ENCODE assay signal across 3 cellular contexts in the genomic region with DNA sequence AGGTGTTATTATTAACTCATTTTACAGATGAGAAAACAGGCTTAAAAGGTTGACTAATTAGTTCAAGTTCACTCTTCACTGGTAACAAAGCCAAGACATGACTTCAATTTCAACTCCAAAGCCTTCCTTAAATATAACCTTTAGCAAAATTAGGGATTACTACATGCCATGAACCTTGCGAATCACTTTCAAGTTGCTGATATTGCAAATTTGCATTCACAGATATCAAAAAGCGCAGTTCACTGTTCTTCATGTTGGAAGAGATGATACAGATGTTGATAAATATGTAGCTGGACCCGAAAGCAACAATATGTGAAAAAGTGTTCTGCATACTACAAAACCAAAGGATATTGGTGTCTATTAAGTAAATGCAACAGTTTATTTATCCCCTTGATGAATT.
TF ChIP-seq lines count a peak whose summit lies in the region.

No MANE protein-coding gene starts in this region.

TF ChIP-seq in A549, 52 proteins besides CTCF, POLR2A, EP300 and RAD21 (continued from another document):
- TF ChIP-seq CBX8 (IDR thresholded peaks at IDR 0.05): no peak

TF ChIP-seq in IMR-90, 13 proteins besides CTCF, POLR2A, EP300 and RAD21 (continued from another document):
- no peak for TF ChIP-seq RFX5 (IDR thresholded peaks at IDR 0.05; ENCODE audit: low read depth, low read length)
- no peak for TF ChIP-seq SMC3 (IDR thresholded peaks at IDR 0.05; ENCODE audit: low read depth, low read length)
- TF ChIP-seq MAFK (IDR thresholded peaks at IDR 0.05; ENCODE audit: low read depth, low read length): peak; percentile 81
- no peak for TF ChIP-seq RCOR1 (IDR thresholded peaks at IDR 0.05; ENCODE audit: insufficient replicate concordance, low read length)
- TF ChIP-seq MXI1 (IDR thresholded peaks at IDR 0.05; ENCODE audit: borderline replicate concordance, low read depth, low read length): no peak

TF ChIP-seq in K562, 482 proteins besides CTCF, POLR2A, EP300 and RAD21:
- TF ChIP-seq TAF9B (IDR thresholded peaks at IDR 0.05; ENCODE audit: partially characterized antibody) (no peak), YBX1 (IDR thresholded peaks at IDR 0.05) (no peak), NR2F6 (CRISPR knock-in tag; IDR thresholded peaks at IDR 0.05) (no peak), TEAD4 (IDR thresholded peaks at IDR 0.05; ENCODE audit: low read length) (no peak), TEAD4 (CRISPR knock-in tag; IDR thresholded peaks at IDR 0.05; ENCODE audit: borderline replicate concordance) (no peak), ZNF3 (CRISPR knock-in tag; IDR thresholded peaks at IDR 0.05) (no peak), MEF2D (tag; conservative IDR thresholded peaks at IDR 0.05; ENCODE audit: low read depth) (no peak), ZSCAN29 (IDR thresholded peaks at IDR 0.05) (no peak), ZNF23 (CRISPR knock-in tag; IDR thresholded peaks at IDR 0.05) (no peak), STAT5B (CRISPR knock-in tag; IDR thresholded peaks at IDR 0.05) (no peak), C11orf30 (IDR thresholded peaks at IDR 0.05; ENCODE audit: low read depth) (peak; percentile 31; the same call in 1 of the 2 replicates), TBL1XR1 (IDR thresholded peaks at IDR 0.05; ENCODE audit: low read length in 2 of 2) (no peak), GATA2 (CRISPR knock-in tag; IDR thresholded peaks at IDR 0.05) (no peak), BCOR (IDR thresholded peaks at IDR 0.05) (no peak), ZNF217 (CRISPR knock-in tag; IDR thresholded peaks at IDR 0.05) (no peak), ZNF316 (IDR thresholded peaks at IDR 0.05) (peak; percentile 69; the same call in 1 of the 2 replicates), ZNF41 (CRISPR knock-in tag; conservative IDR thresholded peaks at IDR 0.05) (no peak), MAFG (tag; conservative IDR thresholded peaks at IDR 0.05) (peak; percentile 38; the same call in 1 of the 2 replicates), ZNF561 (CRISPR knock-in tag; conservative IDR thresholded peaks at IDR 0.05) (no peak), MAFF (IDR thresholded peaks at IDR 0.05; ENCODE audit: low read length) (peak; percentile 61), MAFK (IDR thresholded peaks at IDR 0.05; ENCODE audit: low read length) (peak; percentile 45; the same call in 1 of the 2 replicates)
- TF ChIP-seq, protein P1, sequence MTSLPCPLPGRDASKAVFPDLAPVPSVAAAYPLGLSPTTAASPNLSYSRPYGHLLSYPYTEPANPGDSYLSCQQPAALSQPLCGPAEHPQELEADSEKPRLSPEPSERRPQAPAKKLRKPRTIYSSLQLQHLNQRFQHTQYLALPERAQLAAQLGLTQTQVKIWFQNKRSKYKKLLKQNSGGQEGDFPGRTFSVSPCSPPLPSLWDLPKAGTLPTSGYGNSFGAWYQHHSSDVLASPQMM (CRISPR knock-in tag; IDR thresholded peaks at IDR 0.05): no peak
- TF ChIP-seq, protein P2, sequence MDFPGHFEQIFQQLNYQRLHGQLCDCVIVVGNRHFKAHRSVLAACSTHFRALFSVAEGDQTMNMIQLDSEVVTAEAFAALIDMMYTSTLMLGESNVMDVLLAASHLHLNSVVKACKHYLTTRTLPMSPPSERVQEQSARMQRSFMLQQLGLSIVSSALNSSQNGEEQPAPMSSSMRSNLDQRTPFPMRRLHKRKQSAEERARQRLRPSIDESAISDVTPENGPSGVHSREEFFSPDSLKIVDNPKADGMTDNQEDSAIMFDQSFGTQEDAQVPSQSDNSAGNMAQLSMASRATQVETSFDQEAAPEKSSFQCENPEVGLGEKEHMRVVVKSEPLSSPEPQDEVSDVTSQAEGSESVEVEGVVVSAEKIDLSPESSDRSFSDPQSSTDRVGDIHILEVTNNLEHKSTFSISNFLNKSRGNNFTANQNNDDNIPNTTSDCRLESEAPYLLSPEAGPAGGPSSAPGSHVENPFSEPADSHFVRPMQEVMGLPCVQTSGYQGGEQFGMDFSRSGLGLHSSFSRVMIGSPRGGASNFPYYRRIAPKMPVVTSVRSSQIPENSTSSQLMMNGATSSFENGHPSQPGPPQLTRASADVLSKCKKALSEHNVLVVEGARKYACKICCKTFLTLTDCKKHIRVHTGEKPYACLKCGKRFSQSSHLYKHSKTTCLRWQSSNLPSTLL (IDR thresholded peaks at IDR 0.05): no peak
- TF ChIP-seq, protein P3, sequence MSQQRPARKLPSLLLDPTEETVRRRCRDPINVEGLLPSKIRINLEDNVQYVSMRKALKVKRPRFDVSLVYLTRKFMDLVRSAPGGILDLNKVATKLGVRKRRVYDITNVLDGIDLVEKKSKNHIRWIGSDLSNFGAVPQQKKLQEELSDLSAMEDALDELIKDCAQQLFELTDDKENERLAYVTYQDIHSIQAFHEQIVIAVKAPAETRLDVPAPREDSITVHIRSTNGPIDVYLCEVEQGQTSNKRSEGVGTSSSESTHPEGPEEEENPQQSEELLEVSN (IDR thresholded peaks at IDR 0.05; ENCODE audit: borderline replicate concordance in 1 of 2, extremely low read depth in 1 of 2, insufficient read depth in 1 of 2, insufficient read length in 1 of 2, low read depth in 1 of 2, low read length in 1 of 2, poor library complexity in 1 of 2, severe bottlenecking in 1 of 2): no peak
- TF ChIP-seq, protein P4, sequence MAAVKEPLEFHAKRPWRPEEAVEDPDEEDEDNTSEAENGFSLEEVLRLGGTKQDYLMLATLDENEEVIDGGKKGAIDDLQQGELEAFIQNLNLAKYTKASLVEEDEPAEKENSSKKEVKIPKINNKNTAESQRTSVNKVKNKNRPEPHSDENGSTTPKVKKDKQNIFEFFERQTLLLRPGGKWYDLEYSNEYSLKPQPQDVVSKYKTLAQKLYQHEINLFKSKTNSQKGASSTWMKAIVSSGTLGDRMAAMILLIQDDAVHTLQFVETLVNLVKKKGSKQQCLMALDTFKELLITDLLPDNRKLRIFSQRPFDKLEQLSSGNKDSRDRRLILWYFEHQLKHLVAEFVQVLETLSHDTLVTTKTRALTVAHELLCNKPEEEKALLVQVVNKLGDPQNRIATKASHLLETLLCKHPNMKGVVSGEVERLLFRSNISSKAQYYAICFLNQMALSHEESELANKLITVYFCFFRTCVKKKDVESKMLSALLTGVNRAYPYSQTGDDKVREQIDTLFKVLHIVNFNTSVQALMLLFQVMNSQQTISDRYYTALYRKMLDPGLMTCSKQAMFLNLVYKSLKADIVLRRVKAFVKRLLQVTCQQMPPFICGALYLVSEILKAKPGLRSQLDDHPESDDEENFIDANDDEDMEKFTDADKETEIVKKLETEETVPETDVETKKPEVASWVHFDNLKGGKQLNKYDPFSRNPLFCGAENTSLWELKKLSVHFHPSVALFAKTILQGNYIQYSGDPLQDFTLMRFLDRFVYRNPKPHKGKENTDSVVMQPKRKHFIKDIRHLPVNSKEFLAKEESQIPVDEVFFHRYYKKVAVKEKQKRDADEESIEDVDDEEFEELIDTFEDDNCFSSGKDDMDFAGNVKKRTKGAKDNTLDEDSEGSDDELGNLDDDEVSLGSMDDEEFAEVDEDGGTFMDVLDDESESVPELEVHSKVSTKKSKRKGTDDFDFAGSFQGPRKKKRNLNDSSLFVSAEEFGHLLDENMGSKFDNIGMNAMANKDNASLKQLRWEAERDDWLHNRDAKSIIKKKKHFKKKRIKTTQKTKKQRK (IDR thresholded peaks at IDR 0.05; ENCODE audit: borderline replicate concordance, low read depth, low read length): no peak
